Comparison of ENCODE assay signal across 3 cellular contexts in the genomic region with DNA sequence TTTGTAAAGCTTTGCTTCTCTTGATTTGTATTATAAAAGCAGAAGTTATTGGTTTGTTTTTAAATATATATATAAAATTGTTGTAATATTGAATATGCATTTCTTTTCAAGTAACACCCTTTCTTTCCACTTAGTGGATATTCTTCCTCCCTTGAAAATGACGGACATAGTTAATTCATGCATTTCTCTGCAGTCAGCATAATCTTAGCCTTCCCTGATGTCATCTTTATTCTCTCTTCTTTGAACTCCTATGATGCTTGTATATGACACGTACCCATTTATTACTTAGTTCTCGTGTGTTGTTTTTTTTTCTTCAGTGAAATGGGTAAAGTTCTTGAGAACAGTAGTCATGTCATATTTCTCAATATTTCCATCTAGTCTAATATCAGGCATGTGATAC.
TF ChIP-seq lines count a peak whose summit lies in the region.

No MANE protein-coding gene starts in this region.

TF ChIP-seq in A549, 52 proteins besides CTCF, POLR2A, EP300 and RAD21 (continued from another document):
- TF ChIP-seq GATA3 (IDR thresholded peaks at IDR 0.05; ENCODE audit: borderline replicate concordance): no peak
- TF ChIP-seq SREBF2 (IDR thresholded peaks at IDR 0.05): no peak
- TF ChIP-seq ZFP36 (IDR thresholded peaks at IDR 0.05; ENCODE audit: borderline replicate concordance, partially characterized antibody): no peak
- peak; percentile 62 for TF ChIP-seq MAFK (IDR thresholded peaks at IDR 0.05; ENCODE audit: partially characterized antibody)

TF ChIP-seq in K562, 482 proteins besides CTCF, POLR2A, EP300 and RAD21:
- TF ChIP-seq, protein P1, sequence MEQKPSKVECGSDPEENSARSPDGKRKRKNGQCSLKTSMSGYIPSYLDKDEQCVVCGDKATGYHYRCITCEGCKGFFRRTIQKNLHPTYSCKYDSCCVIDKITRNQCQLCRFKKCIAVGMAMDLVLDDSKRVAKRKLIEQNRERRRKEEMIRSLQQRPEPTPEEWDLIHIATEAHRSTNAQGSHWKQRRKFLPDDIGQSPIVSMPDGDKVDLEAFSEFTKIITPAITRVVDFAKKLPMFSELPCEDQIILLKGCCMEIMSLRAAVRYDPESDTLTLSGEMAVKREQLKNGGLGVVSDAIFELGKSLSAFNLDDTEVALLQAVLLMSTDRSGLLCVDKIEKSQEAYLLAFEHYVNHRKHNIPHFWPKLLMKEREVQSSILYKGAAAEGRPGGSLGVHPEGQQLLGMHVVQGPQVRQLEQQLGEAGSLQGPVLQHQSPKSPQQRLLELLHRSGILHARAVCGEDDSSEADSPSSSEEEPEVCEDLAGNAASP (IDR thresholded peaks at IDR 0.05): no peak
- TF ChIP-seq ZNF316 (IDR thresholded peaks at IDR 0.05) (peak; percentile 37), NR2F6 (CRISPR knock-in tag; IDR thresholded peaks at IDR 0.05) (no peak)

TF ChIP-seq in HepG2, 621 proteins besides CTCF, POLR2A, EP300 and RAD21 (continued from another document):
- TF ChIP-seq ZNF460 (CRISPR knock-in tag; IDR thresholded peaks at IDR 0.05; ENCODE audit: borderline replicate concordance) (no peak), MAFF (IDR thresholded peaks at IDR 0.05; ENCODE audit: low read depth, low read length) (peak; percentile 59), ZNF24 (IDR thresholded peaks at IDR 0.05) (no peak), PHF20 (CRISPR knock-in tag; IDR thresholded peaks at IDR 0.05) (no peak), HNRNPH1 (optimal IDR thresholded peaks at IDR 0.05; ENCODE audit: low read depth, low read length) (no peak), NFIB (CRISPR knock-in tag; IDR thresholded peaks at IDR 0.05; ENCODE audit: borderline replicate concordance) (no peak), HDAC6 (IDR thresholded peaks at IDR 0.05; ENCODE audit: low read depth, low read length) (no peak), HDAC2 (CRISPR knock-in tag; IDR thresholded peaks at IDR 0.05) (no peak), ZNF614 (CRISPR knock-in tag; IDR thresholded peaks at IDR 0.05; ENCODE audit: borderline replicate concordance) (no peak), RFXANK (CRISPR knock-in tag; IDR thresholded peaks at IDR 0.05) (no peak), MAFK (conservative IDR thresholded peaks at IDR 0.05 in 1 of 2, IDR thresholded peaks at IDR 0.05 in 1 of 2; ENCODE audit: low read length in 2 of 2) (peak; percentile 78 to 83)
